Comparison of ENCODE assay signal across 9 cellular contexts in genomic region chr1:90474158-90474557, GRCh38.
"Had no signal": no experiment of that assay in that cellular context is flagged by ENCODE, and none has a peak within 500 bp of the region (broad histone marks: within the 10 kb centered on the region; RNA-seq: fewer than 3 reads in every experiment).

No MANE protein-coding gene starts in this region.

- H3K27ac ChIP-seq: HL-60, KMS-11 had no signal

- H3K27me3 Mint-ChIP-seq: IgD-negative memory B cell had no signal

- H3K27ac Mint-ChIP-seq: GM23338, H9, IgD-negative memory B cell had no signal

- H3K9ac ChIP-seq: KMS-11 had no signal

- ATAC-seq: GM23338, HepG2 had no signal

- H3K4me1 Mint-ChIP-seq: GM23338, H9, IgD-negative memory B cell had no signal

- H3K4me3 ChIP-seq: GM23338 had no signal

- DNase-seq: H9, HCEC 1CT, Karpas-422, KBM-7 had no signal

- H3K9me3 Mint-ChIP-seq: GM23338, H9 had no signal

- H3K36me3 Mint-ChIP-seq: IgD-negative memory B cell had no signal

- H2AFZ ChIP-seq: GM23338 had no signal

- H3K4me3 Mint-ChIP-seq: GM23338, H9, IgD-negative memory B cell had no signal

- H3K4me2 ChIP-seq: GM23338, KMS-11 had no signal
